ENCODE assay signal across 20 cellular contexts in the genomic region with DNA sequence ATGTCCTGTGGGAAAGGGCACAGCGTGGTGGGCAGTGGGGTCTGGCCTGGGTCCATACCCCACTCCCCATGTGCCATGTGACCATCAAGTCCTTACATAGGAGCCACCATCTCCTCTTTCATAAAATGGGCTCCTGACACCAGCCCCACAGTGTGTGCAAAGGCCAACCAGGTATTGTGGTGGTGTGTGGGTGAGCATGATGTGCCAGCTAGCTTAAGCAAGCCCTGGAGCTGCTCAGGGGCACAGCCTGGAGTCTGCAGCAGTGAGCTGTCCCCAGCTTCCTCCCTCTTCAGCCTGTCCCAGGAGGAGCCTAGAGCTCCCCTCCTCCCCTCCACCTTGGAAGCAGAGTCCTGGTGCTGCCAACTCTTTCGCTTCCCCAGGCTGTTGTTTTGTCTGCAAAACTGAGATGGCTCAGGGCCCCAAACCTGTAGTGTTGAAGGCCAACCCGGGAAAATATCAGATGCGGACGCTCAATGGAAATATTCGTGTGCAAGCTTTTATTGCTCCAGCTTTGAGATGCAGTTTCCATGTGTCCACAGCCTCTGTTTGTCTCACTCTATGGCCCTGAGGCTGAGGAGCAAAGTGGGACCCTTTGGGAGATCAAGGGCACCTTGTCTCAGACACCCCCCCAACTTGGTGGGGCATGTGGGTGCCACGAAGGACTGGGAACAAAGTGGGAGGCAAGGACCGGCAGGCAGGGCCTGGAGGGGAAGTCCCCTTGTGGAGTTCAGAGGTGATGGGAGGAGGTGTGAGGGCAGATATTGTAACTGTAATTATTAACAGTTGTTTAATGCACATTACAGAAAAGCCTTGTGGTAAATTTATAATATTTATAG.
"Had no signal": no experiment of that assay in that cellular context is flagged by ENCODE, and none has a peak within 500 bp of the region (broad histone marks: within the 10 kb centered on the region; RNA-seq: fewer than 3 reads in every experiment).

No MANE protein-coding gene starts in this region.

- H3K36me3 ChIP-seq: neutrophil, thyroid gland had no signal

- DNase-seq: activated CD4-positive, alpha-beta memory T cell treated with anti-CD3 and anti-CD28 coated beads, Interleukin-2, amount 10 ng/mL, durations not matched to agents 7 days and 5 days; activated CD4-positive, alpha-beta T cell treated with anti-CD3 and anti-CD28 coated beads, Interleukin-2, amount 10 ng/mL, durations not matched to agents 24 days and 14 days; activated T-cell treated with anti-CD3 and anti-CD28 coated beads for 4 hours; caudate nucleus; effector memory CD4-positive, alpha-beta T cell; foreskin keratinocyte; hippocampal formation; midbrain; stimulated activated CD4-positive, alpha-beta T cell treated with anti-CD3 and anti-CD28 coated beads, Interleukin-4, amount 100 ng/mL, for 24 hours; stimulated activated naive CD4-positive, alpha-beta T cell treated with Interleukin-2 at 50 U/mL for 16 hours; substantia nigra; thyroid gland had no signal

- H3K4me3 ChIP-seq: thyroid gland had no signal

- FAIRE-seq: colon had no signal

- H2AFZ ChIP-seq: parathyroid adenoma had no signal

- H3K27ac ChIP-seq: foreskin keratinocyte, neutrophil, parathyroid adenoma, thyroid gland, VCaP had no signal

- ATAC-seq: activated CD4-positive, CD25-positive, alpha-beta regulatory T cell treated with anti-CD3 and anti-CD28 coated beads, Interleukin-2, amount 50 U/mL, for 24 hours; foreskin keratinocyte; left ventricle myocardium superior; natural killer cell treated with Interleukin-12 subunit alpha and Interleukin-12 subunit beta and Interleukin-15 and Interleukin-18, amount 100 ng/mL, for 72 hours; T-cell had no signal

- H3K27me3 ChIP-seq: foreskin keratinocyte, neutrophil, thyroid gland had no signal

- H3K79me2 ChIP-seq: parathyroid adenoma had no signal

- H3K4me1 ChIP-seq: foreskin keratinocyte, parathyroid adenoma, thyroid gland had no signal

- H3K9ac ChIP-seq: parathyroid adenoma had no signal

- H3K9me3 ChIP-seq: neutrophil, thyroid gland had no signal
